14 cellular contexts compared by ENCODE assay signal in genomic region chr9:125412166-125412565, GRCh38.
DNase-seq lines count a peak whose midpoint lies in the region; ATAC-seq and TF ChIP-seq lines count a peak whose summit lies in the region.
"Had no signal": no experiment of that assay in that cellular context is flagged by ENCODE, and none has a peak within 500 bp of the region (broad histone marks: within the 10 kb centered on the region; RNA-seq: fewer than 3 reads in every experiment).

No MANE protein-coding gene starts in this region.

- no peak overlapping the region; the same call in 1 of the 2 replicates for H3K9ac ChIP-seq in HCT116 (ENCODE audit: low read length)

- no TSS peak for BruUV-seq in Caco-2 (replicated peaks; lab: Mats Ljungman, UMichigan)
- BruUV-seq in HCT116 (replicated peaks; lab: Mats Ljungman, UMichigan) = no TSS peak

- no peaks in the 10 kb centered on the region for H3K9me2 ChIP-seq in HCT116 (ENCODE audit: insufficient read depth)

- no peaks in the 10 kb centered on the region for H3K27me3 Mint-ChIP-seq in Caco-2 (ENCODE audit: insufficient read depth, unreplicated experiment)

- H4K20me1 ChIP-seq in HCT116 (ENCODE audit: insufficient read depth) = no peaks in the 10 kb centered on the region
- H4K20me1 ChIP-seq in osteoblast (ENCODE audit: insufficient read depth, low read length) = no peaks in the 10 kb centered on the region

- H3K4me2 ChIP-seq in HCT116 (ENCODE audit: low read length) (peak overlapping the region; percentile 92; the same call in 1 of the 2 replicates), osteoblast (ENCODE audit: insufficient read depth, low read length) (no peak overlapping the region)

- no peaks in the 10 kb centered on the region; the same call in 1 of the 2 replicates for H3K79me2 ChIP-seq in HCT116 (ENCODE audit: insufficient read depth, low read length)
- no peaks in the 10 kb centered on the region for H3K79me2 ChIP-seq in osteoblast (ENCODE audit: insufficient read depth, low read length)

- intact Hi-C loops in Caco-2 (cut with micrococcal nuclease; ENCODE audit: unreplicated experiment) (loop anchor here (10.0 kb wide), 1 partner anchor 123 kb away; no protein-coding TSS in a partner anchor), HCT116 (cut with micrococcal nuclease) (no loop called here)

- H3K4me1 Mint-ChIP-seq in Caco-2 (ENCODE audit: low read depth, unreplicated experiment) = peaks cover 10% of the 10 kb centered on the region

- TF ChIP-seq POLR2A in HCT116 (IDR thresholded peaks at IDR 0.05; ENCODE audit: borderline replicate concordance, extremely low read depth, insufficient read depth, insufficient read length) = no peak

- POLR2A ChIA-PET in Caco-2 (lab: Charles Lee) (no interaction called here), HCT116 (lab: Charles Lee) (interaction anchor here (2.8 kb wide), 1 partner anchor 10 kb away, joined by 12 read pairs; no protein-coding TSS in a partner anchor)

- no peak for TF ChIP-seq CTCF in Caco-2 (IDR thresholded peaks at IDR 0.05; ENCODE audit: insufficient read depth in 1 of 2, low read depth in 1 of 2, low read length in 1 of 2, severe bottlenecking in 1 of 2, unreplicated experiment in 1 of 2)
- TF ChIP-seq CTCF in HCT116 (IDR thresholded peaks at IDR 0.05 in 2 of 3, conservative IDR thresholded peaks at IDR 0.05 in 1 of 3; ENCODE audit: borderline replicate concordance in 1 of 3, insufficient read depth in 1 of 3, low read depth in 2 of 3, low read length in 2 of 3) = no peak
- no peak for TF ChIP-seq CTCF in osteoblast (IDR thresholded peaks at IDR 0.05; ENCODE audit: extremely low read depth, low read depth, low read length)

- RAD21 ChIA-PET in HCT116 (lab: Charles Lee; ENCODE audit: low non-redundant PET in 1 of 2, low total read pairs in 2 of 2, uncharacterized antibody in 2 of 2, unreplicated experiment in 2 of 2) = no interaction called here

- no peak for TF ChIP-seq RAD21 in HCT116 (IDR thresholded peaks at IDR 0.05; ENCODE audit: low read depth)

- H3K9me3 ChIP-seq in Caco-2 (no peaks in the 10 kb centered on the region), HCT116 (ENCODE audit: control insufficient read depth in 1 of 2, insufficient read depth in 1 of 2, low read depth in 1 of 2, low read length in 2 of 2) (no peaks in the 10 kb centered on the region), osteoblast (ENCODE audit: low read depth, low read length) (no peaks in the 10 kb centered on the region)
- H3K9me3 ChIP-seq: BE2C had no signal

- no peak overlapping the region for H3K4me3 ChIP-seq in Caco-2 (ENCODE audit: low read depth, low read length)
- no peak overlapping the region for H3K4me3 ChIP-seq in HCT116 (replicated peaks in 1 of 2; ENCODE audit: low read depth in 1 of 2, low read length in 2 of 2)
- H3K4me3 ChIP-seq in osteoblast (ENCODE audit: insufficient read depth, low read length) = no peak overlapping the region

- H2AFZ ChIP-seq in HCT116 (ENCODE audit: low read depth, low read length, poor library complexity, severe bottlenecking) (no peak overlapping the region), osteoblast (ENCODE audit: low read length) (no peak overlapping the region)

- peak overlapping the region; percentile 4 for H3K27ac Mint-ChIP-seq in Caco-2 (ENCODE audit: unreplicated experiment)

- H3K4me1 ChIP-seq in Caco-2 (peaks cover 15% of the 10 kb centered on the region), HCT116 (ENCODE audit: control insufficient read depth in 1 of 2, insufficient read depth in 2 of 2, low read length in 2 of 2) (peaks cover 15 to 41% of the 10 kb centered on the region in 2 experiments), osteoblast (ENCODE audit: insufficient read depth, low read length) (no peaks in the 10 kb centered on the region)
- H3K4me1 ChIP-seq: BE2C had no signal

- peaks cover 12% of the 10 kb centered on the region for H3K36me3 Mint-ChIP-seq in Caco-2 (ENCODE audit: insufficient read depth, unreplicated experiment)
- H3K36me3 Mint-ChIP-seq: CD4-positive, alpha-beta memory T cell; IgD-negative memory B cell had no signal

- H3K36me3 ChIP-seq in Caco-2 (ENCODE audit: control insufficient read depth, insufficient read depth, low read length) (no peaks in the 10 kb centered on the region), HCT116 (ENCODE audit: control insufficient read depth in 1 of 2, insufficient read depth in 2 of 2, low read length in 2 of 2) (no peaks in the 10 kb centered on the region), osteoblast (ENCODE audit: insufficient read depth, low read length) (no peaks in the 10 kb centered on the region)
- H3K36me3 ChIP-seq: BE2C had no signal

- H3K27ac ChIP-seq in HCT116 (ENCODE audit: low read depth, low read length) = no peak overlapping the region
- no peak overlapping the region for H3K27ac ChIP-seq in osteoblast (ENCODE audit: low read depth, low read length)
- H3K27ac ChIP-seq: C4-2B had no signal

- no peaks in the 10 kb centered on the region for H3K9me3 Mint-ChIP-seq in Caco-2 (ENCODE audit: unreplicated experiment)
- H3K9me3 Mint-ChIP-seq: CD4-positive, alpha-beta memory T cell had no signal

- no peak overlapping the region for H3K4me3 Mint-ChIP-seq in Caco-2 (ENCODE audit: unreplicated experiment)

- ATAC-seq in HCT116 = no peak

- DNase-seq in Caco-2 (no peak), HCT116 (ENCODE audit: low read depth, low spot score) (no peak), amniotic epithelial cell (ENCODE audit: low read depth) (peak; percentile 31), osteoblast (ENCODE audit: insufficient read length, low spot score, missing footprints) (peak; percentile 23), retina (no peak)
- DNase-seq in activated CD4-positive, alpha-beta T cell treated with anti-CD3 and anti-CD28 coated beads, Interleukin-2, amount 50 U/mL, for 4 hours = no peak
- DNase-seq in activated CD8-positive, alpha-beta memory T cell treated with anti-CD3 and anti-CD28 coated beads for 24 hours = no peak
- DNase-seq: BE2C; CD4-positive, alpha-beta memory T cell; DND-41; GDM1; H7 had no signal

- CTCF ChIA-PET in Caco-2 (lab: Charles Lee) = no interaction called here
- CTCF ChIA-PET in HCT116 (lab: Charles Lee) = interaction anchor here (1.0 kb wide), 1 partner anchor 1079 kb away, joined by 3 read pairs; no protein-coding TSS in a partner anchor

- no peaks in the 10 kb centered on the region for H3K27me3 ChIP-seq in Caco-2 (replicated peaks; ENCODE audit: control insufficient read depth, insufficient read depth, low read length)
- H3K27me3 ChIP-seq in HCT116 (ENCODE audit: insufficient read depth, low read length) = no peaks in the 10 kb centered on the region
- no peaks in the 10 kb centered on the region for H3K27me3 ChIP-seq in osteoblast (ENCODE audit: insufficient read depth, low read length)
- H3K27me3 ChIP-seq: BE2C had no signal

TF ChIP-seq in HCT116, 20 proteins besides CTCF, POLR2A, EP300 and RAD21:
- TF ChIP-seq SIN3A (IDR thresholded peaks at IDR 0.05; ENCODE audit: low read depth) = no peak

Comparison
In these comparisons a context has a peak if more than half of its experiments do, and no peak if none do; other contexts are left out.
1. DNase-seq: peak in amniotic epithelial cell (single experiment) and osteoblast (single experiment); none in Caco-2 (0 of 2), HCT116 (single experiment), retina (single experiment), activated CD4-positive, alpha-beta T cell treated with anti-CD3 and anti-CD28 coated beads, Interleukin-2, amount 50 U/mL, for 4 hours (0 of 2) and activated CD8-positive, alpha-beta memory T cell treated with anti-CD3 and anti-CD28 coated beads for 24 hours (single experiment).